ENCODE assay signal across 21 cellular contexts in genomic region chr3:108554233-108554632, GRCh38. TPM values are rescaled to one million over a fixed set of nuclear protein-coding genes. Genes with fewer than 3 reads are reported as not detected.
DNase-seq lines count a peak whose midpoint lies in the region; ATAC-seq and TF ChIP-seq lines count a peak whose summit lies in the region.
"Had no signal": no experiment of that assay in that cellular context is flagged by ENCODE, and none has a peak within 500 bp of the region (broad histone marks: within the 10 kb centered on the region; RNA-seq: fewer than 3 reads in every experiment).

No MANE protein-coding gene starts in this region.

- peaks cover 4% of the 10 kb centered on the region; the same call in 1 of the 2 replicates for H3K4me1 ChIP-seq in IMR-90 (ENCODE audit: control insufficient read depth, insufficient read depth, low read length)
- H3K4me1 ChIP-seq in colonic mucosa, result peaks cover 5% of the 10 kb centered on the region
- no peaks in the 10 kb centered on the region for H3K4me1 ChIP-seq in mucosa of descending colon (ENCODE audit: low read depth)
- peaks cover 15% of the 10 kb centered on the region for H3K4me1 ChIP-seq in HAP-1

- H3K18ac ChIP-seq in IMR-90 (ENCODE audit: low read depth, low read length), result no peak overlapping the region

- H3K27ac ChIP-seq in IMR-90 (ENCODE audit: insufficient read depth, low read length) (no peak overlapping the region), colonic mucosa (peak overlapping the region; percentile 49)
- H3K27ac ChIP-seq: C4-2B had no signal

- no peak overlapping the region for H3K23ac ChIP-seq in IMR-90 (ENCODE audit: low read depth, low read length)

- H3K9me3 Mint-ChIP-seq in immature natural killer cell, result no peaks in the 10 kb centered on the region
- H3K9me3 Mint-ChIP-seq in stimulated activated effector memory CD8-positive, alpha-beta T cell treated with anti-CD3 and anti-CD28 coated beads, Interleukin-12 subunit alpha, Interleukin-12 subunit beta, amount 100 ng/mL, for 72 hours, result no peaks in the 10 kb centered on the region
- H3K9me3 Mint-ChIP-seq: memory B cell, WTC11 had no signal

- H2AFZ ChIP-seq in IMR-90 (replicated peaks; ENCODE audit: low read length, poor library complexity), result no peak overlapping the region

- H3K27me3 ChIP-seq in IMR-90 (ENCODE audit: control insufficient read depth, insufficient read depth, low read length) (no peaks in the 10 kb centered on the region), colonic mucosa (no peaks in the 10 kb centered on the region), HAP-1 (ENCODE audit: low read depth) (no peaks in the 10 kb centered on the region)

- H3K4me3 Mint-ChIP-seq in immature natural killer cell, result no peak overlapping the region
- H3K4me3 Mint-ChIP-seq in stimulated activated effector memory CD8-positive, alpha-beta T cell treated with anti-CD3 and anti-CD28 coated beads, Interleukin-12 subunit alpha, Interleukin-12 subunit beta, amount 100 ng/mL, for 72 hours, result no peak overlapping the region
- H3K4me3 Mint-ChIP-seq: memory B cell, WTC11 had no signal

- no peak overlapping the region for H3K27ac Mint-ChIP-seq in immature natural killer cell
- no peak overlapping the region for H3K27ac Mint-ChIP-seq in stimulated activated effector memory CD8-positive, alpha-beta T cell treated with anti-CD3 and anti-CD28 coated beads, Interleukin-12 subunit alpha, Interleukin-12 subunit beta, amount 100 ng/mL, for 72 hours
- H3K27ac Mint-ChIP-seq: memory B cell, WTC11 had no signal

- TF ChIP-seq CTCF in IMR-90 (conservative IDR thresholded peaks at IDR 0.05; ENCODE audit: low read depth, low read length), result no peak
- TF ChIP-seq CTCF in colonic mucosa (IDR thresholded peaks at IDR 0.05), result no peak
- TF ChIP-seq CTCF in mucosa of descending colon (IDR thresholded peaks at IDR 0.05), result no peak

- no peak overlapping the region for H3K56ac ChIP-seq in IMR-90 (ENCODE audit: extremely low read depth, insufficient read depth, low read length)

- TF ChIP-seq POLR2A in IMR-90 (IDR thresholded peaks at IDR 0.05; ENCODE audit: low read depth, low read length), result no peak

- no peaks in the 10 kb centered on the region for H3K4me1 Mint-ChIP-seq in immature natural killer cell
- peaks cover 7% of the 10 kb centered on the region for H3K4me1 Mint-ChIP-seq in stimulated activated effector memory CD8-positive, alpha-beta T cell treated with anti-CD3 and anti-CD28 coated beads, Interleukin-12 subunit alpha, Interleukin-12 subunit beta, amount 100 ng/mL, for 72 hours
- H3K4me1 Mint-ChIP-seq: WTC11 had no signal

- H3K9me1 ChIP-seq in IMR-90 (ENCODE audit: insufficient read depth, low read length), result no peaks in the 10 kb centered on the region

- H4K20me1 ChIP-seq in IMR-90 (ENCODE audit: insufficient read depth, low read length), result no peaks in the 10 kb centered on the region

- intact Hi-C loops in IMR-90 (cut with micrococcal nuclease), result loop anchor here (5.0 to 10.0 kb wide), 4 partner anchors 389 to 1317 kb away; no protein-coding TSS in a partner anchor
- intact Hi-C loops in colonic mucosa (cut with DNase I), result loop anchor here (5.0 kb wide), 1 partner anchor 67 kb away; no protein-coding TSS in a partner anchor
- intact Hi-C loops in mucosa of descending colon (cut with DNase I, micrococcal nuclease), result loop anchor here (5.0 to 10.0 kb wide), 2 partner anchors 59 to 62 kb away; no protein-coding TSS in a partner anchor

- no TSS peak for BruUV-seq in IMR-90 (replicated peaks; lab: Mats Ljungman, UMichigan)

- H3K9ac ChIP-seq in IMR-90 (ENCODE audit: low read depth, low read length) (no peak overlapping the region), colonic mucosa (ENCODE audit: low read depth in 2 of 2, low read length in 2 of 2) (no peak overlapping the region)

- dilution Hi-C loops in IMR-90 (cut with HindIII; ENCODE audit: low sequenced_read_pairs, unreplicated experiment), result no loop called here

- CTCF ChIA-PET in IMR-90 (lab: Yijun Ruan, JAX), result interaction anchor here (1.6 kb wide), 1 partner anchor 67 kb away, joined by 7 read pairs; no protein-coding TSS in a partner anchor

- H3K79me1 ChIP-seq in IMR-90 (ENCODE audit: low read depth in 1 of 2, low read length in 2 of 2), result no peaks in the 10 kb centered on the region; a peak in 1 of 4 replicates

- H2BK20ac ChIP-seq in IMR-90 (ENCODE audit: low read depth, low read length), result no peak overlapping the region

- TF ChIP-seq RAD21 in IMR-90 (IDR thresholded peaks at IDR 0.05; ENCODE audit: low read length), result no peak

- ATAC-seq in IMR-90 (ENCODE audit: low read depth), result no peak
- ATAC-seq in mucosa of descending colon, result peak; percentile 34
- no peak for ATAC-seq in stimulated activated effector memory CD8-positive, alpha-beta T cell treated with anti-CD3 and anti-CD28 coated beads, Interleukin-12 subunit alpha, Interleukin-12 subunit beta, amount 100 ng/mL, for 72 hours
- ATAC-seq: sciatic nerve, WTC11 had no signal

- H3K9me3 ChIP-seq in IMR-90 (ENCODE audit: control insufficient read depth, insufficient read depth, low read length) (no peaks in the 10 kb centered on the region), colonic mucosa (no peaks in the 10 kb centered on the region), mucosa of descending colon (no peaks in the 10 kb centered on the region), HAP-1 (no peaks in the 10 kb centered on the region)

- peak overlapping the region; percentile 5; the same call in 1 of the 2 replicates for H3K4me2 ChIP-seq in IMR-90 (ENCODE audit: low read depth, low read length)

- H3K4ac ChIP-seq in IMR-90 (ENCODE audit: low read depth, low read length), result no peak overlapping the region

- peaks cover 0 to 11% (median 3%) of the 10 kb centered on the region in 3 donors for H3K36me3 Mint-ChIP-seq in immature natural killer cell
- peaks cover 83% of the 10 kb centered on the region for H3K36me3 Mint-ChIP-seq in stimulated activated effector memory CD8-positive, alpha-beta T cell treated with anti-CD3 and anti-CD28 coated beads, Interleukin-12 subunit alpha, Interleukin-12 subunit beta, amount 100 ng/mL, for 72 hours

- no peak overlapping the region for H4K8ac ChIP-seq in IMR-90 (ENCODE audit: low read depth in 2 of 2, low read length in 2 of 2)

- H4K91ac ChIP-seq in IMR-90 (ENCODE audit: insufficient read depth, low read depth, low read length), result no peak overlapping the region

- in situ Hi-C loops in Caki2 (cut with HindIII; ENCODE audit: low pct_unique_long_range_greater_than_20kb, low sequenced_read_pairs) (no loop called here), IMR-90 (cut with MboI; ENCODE audit: low sequenced_read_pairs) (loop anchor here (5.0 to 10.0 kb wide), 2 partner anchors 62 to 1319 kb away; no protein-coding TSS in a partner anchor), HAP-1 (cut with MboI; ENCODE audit: low sequenced_read_pairs) (no loop called here)

- H3K27me3 Mint-ChIP-seq in immature natural killer cell (ENCODE audit: low read depth in 3 of 3), result no peaks in the 10 kb centered on the region
- H3K27me3 Mint-ChIP-seq: memory B cell had no signal

- H2BK5ac ChIP-seq in IMR-90 (ENCODE audit: low read depth, low read length, poor library complexity, severe bottlenecking), result no peak overlapping the region

- H2AK9ac ChIP-seq in IMR-90 (replicated peaks; ENCODE audit: low read depth, low read length, poor library complexity), result no peak overlapping the region

- no peak overlapping the region for H3K4me3 ChIP-seq in IMR-90 (ENCODE audit: insufficient read depth, low read depth, low read length)
- H3K4me3 ChIP-seq in colonic mucosa, result no peak overlapping the region
- H3K4me3 ChIP-seq in mucosa of descending colon, result no peak overlapping the region
- no peak overlapping the region for H3K4me3 ChIP-seq in HAP-1

- H2BK15ac ChIP-seq in IMR-90 (ENCODE audit: low read depth, low read length), result no peak overlapping the region

- peak; percentile 31 for DNase-seq in Caki2 (ENCODE audit: low read depth)
- DNase-seq in IMR-90, result peak; percentile 12
- no peak for DNase-seq in colonic mucosa
- no peak for DNase-seq in mucosa of descending colon
- DNase-seq in NCI-H82 (lab: John Stamatoyannopoulos, UW), result no peak
- no peak for DNase-seq in immature natural killer cell
- DNase-seq in HAP-1 (ENCODE audit: low spot score in 2 of 2), result no peak
- DNase-seq in stimulated activated effector memory CD8-positive, alpha-beta T cell treated with anti-CD3 and anti-CD28 coated beads, Interleukin-12 subunit alpha, Interleukin-12 subunit beta, amount 100 ng/mL, for 72 hours (ENCODE audit: low spot score in 2 of 2), result no peak
- DNase-seq: activated CD8-positive, alpha-beta memory T cell treated with anti-CD3 and anti-CD28 coated beads, Interleukin-2, amount 50 U/mL, for 48 hours; activated naive CD4-positive, alpha-beta T cell treated with anti-CD3 and anti-CD28 coated beads, Interleukin-2, amount 50 U/mL, for 16 hours; caudate nucleus; HCEC 1CT; Karpas-422; NCI-H1436 treated with DMSO at 0.1 percent for 48 hours; SHP77 treated with DMSO at 0.1 percent for 48 hours; stimulated activated CD4-positive, alpha-beta T cell treated with anti-CD3 and anti-CD28 coated beads, Interleukin-4, amount 100 ng/mL, for 24 hours; stimulated activated naive CD4-positive, alpha-beta T cell had no signal

- no peak overlapping the region for H4K5ac ChIP-seq in IMR-90 (ENCODE audit: low read depth, low read length)

- H2AK5ac ChIP-seq in IMR-90 (ENCODE audit: low read depth, low read length), result no peak overlapping the region

- no peak overlapping the region for H3K14ac ChIP-seq in IMR-90 (replicated peaks; ENCODE audit: low read depth, low read length)

- H3K36me3 ChIP-seq in IMR-90 (ENCODE audit: control insufficient read depth, insufficient read depth, low read length) (no peaks in the 10 kb centered on the region; the same call in 1 of the 2 replicates), colonic mucosa (no peaks in the 10 kb centered on the region), mucosa of descending colon (ENCODE audit: low read depth) (no peaks in the 10 kb centered on the region), HAP-1 (replicated peaks) (peaks cover 59% of the 10 kb centered on the region)

- no peak overlapping the region for H2BK120ac ChIP-seq in IMR-90 (ENCODE audit: low read depth, low read length)

- POLR2A ChIA-PET in IMR-90 (lab: Charles Lee; ENCODE audit: unreplicated experiment), result no interaction called here

RNA-seq across cellular contexts. Expression of gene CIP2A, which starts 35.0 kb away (rescaled TPM):
- 13.2 and 16.7 TPM in 2 replicates for total RNA-seq in Caki2 (2014; rRNA removed; shearing (Covaris generic); ENCODE audit: low replicate concordance)
- total RNA-seq in IMR-90 (2012; rRNA removed) (27.8 and 31.7 TPM in 2 replicates), colonic mucosa (10 to 100 TPM in 1 of 2 donors, 1 to 10 TPM in 1; 5.3 to 18.5 TPM), mucosa of descending colon (1 to 10 TPM; 2.8 to 6.8 (median 4.5) TPM)
- polyA plus RNA-seq in IMR-90 (2012; rRNA removed) (8.5 and 11.9 TPM in 2 replicates), immature natural killer cell (1 to 10 TPM in 2 of 3 donors, not detected in 1; 1.4 to 2.3 TPM)
- 1.7 and 3.1 TPM in 2 replicates for polyA plus RNA-seq in IMR-90 (2012; cell fraction: cytosol; rRNA removed)
- 1.7 and 4.7 TPM in 2 replicates for polyA plus RNA-seq in IMR-90 (2012; cell fraction: nucleus; rRNA removed; ENCODE audit: low replicate concordance)

RNA-seq across cellular contexts. Expression of gene DZIP3, which starts 35.3 kb away (rescaled TPM):
- 3.0 and 6.0 TPM in 2 replicates for total RNA-seq in Caki2 (2014; rRNA removed; shearing (Covaris generic); ENCODE audit: low replicate concordance)
- total RNA-seq in IMR-90 (2012; rRNA removed) (9.9 and 11.7 TPM in 2 replicates), colonic mucosa (1 to 10 TPM; 6.8 to 8.5 TPM), mucosa of descending colon (10 to 100 TPM in 1 of 3 donors, 1 to 10 TPM in 2; 7.8 to 11.7 (median 8.2) TPM)
- polyA plus RNA-seq in IMR-90 (2012; rRNA removed) (5.9 and 7.0 TPM in 2 replicates), immature natural killer cell (10 to 100 TPM in 1 of 3 donors, 1 to 10 TPM in 2; 6.8 to 11.7 (median 9.8) TPM)
- 0.98 and 1.1 TPM in 2 replicates for polyA plus RNA-seq in IMR-90 (2012; cell fraction: cytosol; rRNA removed)
- polyA plus RNA-seq in IMR-90 (2012; cell fraction: nucleus; rRNA removed; ENCODE audit: low replicate concordance), result 4.2 and 23.8 TPM in 2 replicates

RNA-seq across cellular contexts. Expression of gene MYH15, which starts 43.8 kb away (rescaled TPM):
- not detected in 2 replicates for total RNA-seq in Caki2 (2014; rRNA removed; shearing (Covaris generic); ENCODE audit: low replicate concordance)
- total RNA-seq in IMR-90 (2012; rRNA removed), result 0.28 and 0.36 TPM in 2 replicates
- 0.09 and 0.10 TPM in 2 replicates for polyA plus RNA-seq in IMR-90 (2012; rRNA removed)
- polyA plus RNA-seq in IMR-90 (2012; cell fraction: cytosol; rRNA removed), result 0.03 TPM in 1 of 2 replicates, not detected in the other
- 0.07 and 0.14 TPM in 2 replicates for polyA plus RNA-seq in IMR-90 (2012; cell fraction: nucleus; rRNA removed; ENCODE audit: low replicate concordance)
- under 1 TPM; 0.13 to 0.44 TPM for total RNA-seq in colonic mucosa
- total RNA-seq in mucosa of descending colon, result under 1 TPM; 0.28 to 0.46 (median 0.46) TPM
- polyA plus RNA-seq in immature natural killer cell, result not detected

Comparison
In these comparisons a context has a peak if more than half of its experiments do, and no peak if none do; other contexts are left out.
1. DNase-seq: peak in Caki2 (single experiment) and IMR-90 (single experiment); none in colonic mucosa (single experiment), mucosa of descending colon (0 of 3), NCI-H82 (single experiment), immature natural killer cell (0 of 3), HAP-1 (0 of 2) and stimulated activated effector memory CD8-positive, alpha-beta T cell treated with anti-CD3 and anti-CD28 coated beads, Interleukin-12 subunit alpha, Interleukin-12 subunit beta, amount 100 ng/mL, for 72 hours (0 of 2).